In the genomic region with DNA sequence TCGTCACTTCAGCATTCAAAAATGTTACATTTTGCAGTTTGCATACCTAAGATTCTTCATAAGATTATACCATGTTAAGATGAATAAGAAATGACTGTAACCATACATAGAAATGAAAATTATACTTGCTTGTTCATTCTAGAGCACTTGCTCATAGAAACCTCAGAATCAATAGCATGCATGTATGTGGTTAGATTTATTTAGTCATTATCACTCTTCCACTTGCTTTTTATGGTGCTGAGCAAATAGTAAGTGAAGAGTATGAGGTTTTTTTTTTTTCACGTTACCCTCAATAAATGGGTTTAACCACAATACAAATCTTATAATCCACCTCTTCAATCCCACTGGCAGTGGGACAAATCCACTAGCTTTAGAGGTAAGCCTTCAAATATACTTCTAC, we compare ENCODE assay signal across 12 cellular contexts.
"Had no signal": no experiment of that assay in that cellular context is flagged by ENCODE, and none has a peak within 500 bp of the region (broad histone marks: within the 10 kb centered on the region; RNA-seq: fewer than 3 reads in every experiment).

No MANE protein-coding gene starts in this region.

- H3K36me3 ChIP-seq: brain microvascular endothelial cell, left ventricle myocardium inferior, ovary, upper lobe of right lung had no signal

- H3K4me3 ChIP-seq: left ventricle myocardium inferior, ovary, testis, upper lobe of right lung had no signal

- H3K4me1 ChIP-seq: upper lobe of right lung had no signal

- ATAC-seq: stimulated activated naive CD8-positive, alpha-beta T cell treated with anti-CD3 and anti-CD28 coated beads, Interleukin-15, amount 100 ng/mL, for 72 hours; upper lobe of right lung had no signal

- H3K27ac ChIP-seq: brain microvascular endothelial cell, left ventricle myocardium inferior, ovary, testis, upper lobe of right lung had no signal

- H3K9me3 ChIP-seq: left ventricle myocardium inferior, ovary, testis, upper lobe of right lung had no signal

- DNase-seq: activated CD4-positive, alpha-beta T cell treated with anti-CD3 and anti-CD28 coated beads for 48 hours; activated naive CD4-positive, alpha-beta T cell treated with anti-CD3 and anti-CD28 coated beads for 36 hours; brain microvascular endothelial cell; dermis blood vessel endothelial cell; endodermal cell; left ventricle myocardium inferior; mesendoderm; ovary; stimulated activated CD4-positive, alpha-beta T cell treated with anti-CD3 and anti-CD28 coated beads, Interleukin-4, amount 100 ng/mL, for 4 hours; stimulated activated naive CD8-positive, alpha-beta T cell treated with anti-CD3 and anti-CD28 coated beads, Interleukin-15, amount 100 ng/mL, for 72 hours; testis; upper lobe of right lung had no signal

- H3K27me3 ChIP-seq: brain microvascular endothelial cell, ovary, testis, upper lobe of right lung had no signal
